In genomic region chr9:85716031-85716877, GRCh38 we compare ENCODE assay signal across 8 cellular contexts. TPM values are rescaled to one million over a fixed set of nuclear protein-coding genes. Genes with fewer than 3 reads are reported as not detected.
DNase-seq lines count a peak whose midpoint lies in the region; ATAC-seq, FAIRE-seq and TF ChIP-seq lines count a peak whose summit lies in the region.

No MANE protein-coding gene starts in this region.

- H3K4me1 ChIP-seq in esophagus muscularis mucosa, result no peaks in the 10 kb centered on the region

- H3K27me3 Mint-ChIP-seq in activated naive CD8-positive, alpha-beta T cell treated with anti-CD3 and anti-CD28 coated beads for 36 hours, result no peaks in the 10 kb centered on the region

- no peak overlapping the region for H3K4me3 Mint-ChIP-seq in activated naive CD8-positive, alpha-beta T cell treated with anti-CD3 and anti-CD28 coated beads for 36 hours

- WGBS in esophagus muscularis mucosa, result 78% methylated on average over 5 of the region's 5 CpGs

- TF ChIP-seq EP300 in esophagus muscularis mucosa (IDR thresholded peaks at IDR 0.05), result no peak

- peak overlapping the region; percentile 62 for H3K27ac Mint-ChIP-seq in activated naive CD8-positive, alpha-beta T cell treated with anti-CD3 and anti-CD28 coated beads for 36 hours

- peak; percentile 10 for TF ChIP-seq CTCF in D721Med (IDR thresholded peaks at IDR 0.05; ENCODE audit: insufficient read depth, missing control alignments)
- TF ChIP-seq CTCF in esophagus muscularis mucosa (IDR thresholded peaks at IDR 0.05), result no peak

- no peak for FAIRE-seq in D721Med (lab: Jason Lieb, UNC)

- peaks cover 25% of the 10 kb centered on the region for H3K4me1 Mint-ChIP-seq in activated naive CD8-positive, alpha-beta T cell treated with anti-CD3 and anti-CD28 coated beads for 36 hours

- H3K27me3 ChIP-seq in esophagus muscularis mucosa, result no peaks in the 10 kb centered on the region

- peaks cover 31% of the 10 kb centered on the region for H3K36me3 Mint-ChIP-seq in activated naive CD8-positive, alpha-beta T cell treated with anti-CD3 and anti-CD28 coated beads for 36 hours

- H3K9me3 ChIP-seq in esophagus muscularis mucosa, result no peaks in the 10 kb centered on the region

- no peak overlapping the region for H3K27ac ChIP-seq in esophagus muscularis mucosa (replicated peaks in 1 of 4)

- intact Hi-C loops in esophagus muscularis mucosa (cut with DNase I), result no loop called here

- H3K4me3 ChIP-seq in esophagus muscularis mucosa, result no peak overlapping the region

- no peaks in the 10 kb centered on the region for H3K36me3 ChIP-seq in esophagus muscularis mucosa

- ATAC-seq in GM19397 (IDR thresholded peaks at IDR 0.05; ENCODE audit: unreplicated experiment) (peak; percentile 62), HG03432 (IDR thresholded peaks at IDR 0.05; ENCODE audit: unreplicated experiment) (peak; percentile 76)

- peaks cover 15% of the 10 kb centered on the region for H3K9me3 Mint-ChIP-seq in activated naive CD8-positive, alpha-beta T cell treated with anti-CD3 and anti-CD28 coated beads for 36 hours

- DNase-seq in D721Med (ENCODE audit: insufficient read length, low spot score) (no peak), NCI-H2171 (lab: John Stamatoyannopoulos, UW) (no peak), esophagus muscularis mucosa (ENCODE audit: extremely low spot score) (no peak), putamen (ENCODE audit: low spot score) (no peak)
- no peak for DNase-seq in activated naive CD8-positive, alpha-beta T cell treated with anti-CD3 and anti-CD28 coated beads for 36 hours
- no peak for DNase-seq in effector CD4-positive, alpha-beta T cell

- no peak for TF ChIP-seq POLR2A in esophagus muscularis mucosa (IDR thresholded peaks at IDR 0.05; ENCODE audit: low read depth)

RNA-seq across cellular contexts. Expression of gene AGTPBP1, which starts 25.5 kb away (rescaled TPM):
- total RNA-seq in activated naive CD8-positive, alpha-beta T cell treated with anti-CD3 and anti-CD28 coated beads for 36 hours, result 10 to 100 TPM; 31.9 to 35.6 TPM
- total RNA-seq in esophagus muscularis mucosa, result 10 to 100 TPM; 15.9 to 25.3 (median 24.1) TPM
